ENCODE assay signal across 30 cellular contexts in genomic region chr2:222120933-222121332, GRCh38.
DNase-seq lines count a peak whose midpoint lies in the region; TF ChIP-seq lines count a peak whose summit lies in the region.
"Had no signal": no experiment of that assay in that cellular context is flagged by ENCODE, and none has a peak within 500 bp of the region (broad histone marks: within the 10 kb centered on the region; RNA-seq: fewer than 3 reads in every experiment).

No MANE protein-coding gene starts in this region.

- H3K9me3 ChIP-seq in A673 (ENCODE audit: low read depth, low read length, poor library complexity, severe bottlenecking) = no peaks in the 10 kb centered on the region
- no peaks in the 10 kb centered on the region for H3K9me3 ChIP-seq in SK-N-MC (ENCODE audit: low read depth, low read length)
- H3K9me3 ChIP-seq: A549; BE2C; BLaER1; BLaER1 treated with 17β-estradiol and CSF1 and Interleukin-3, amounts not matched to agents 10 nM and 100 nM; Caco-2 had no signal

- intact Hi-C loops in A673 (cut with micrococcal nuclease; ENCODE audit: unreplicated experiment) = loop anchor here (2.0 to 10.0 kb wide), 3 partner anchors 64 to 186 kb away; no protein-coding TSS in a partner anchor

- no peaks in the 10 kb centered on the region for H3K27me3 ChIP-seq in A673 (replicated peaks; ENCODE audit: insufficient read depth, low read depth, low read length, poor library complexity)
- H3K27me3 ChIP-seq: BLaER1; BLaER1 treated with 17β-estradiol and CSF1 and Interleukin-3, amounts not matched to agents 10 nM and 100 nM had no signal

- TF ChIP-seq CTCF in A673 (conservative IDR thresholded peaks at IDR 0.05; ENCODE audit: low read depth, low read length) (no peak), VCaP (conservative IDR thresholded peaks at IDR 0.05) (no peak)

- POLR2A ChIA-PET in A673 (lab: Charles Lee; ENCODE audit: low non-redundant PET) = no interaction called here

- H3K27ac ChIP-seq in A673 (ENCODE audit: low read depth, low read length, poor library complexity, severe bottlenecking) = no peak overlapping the region
- H3K27ac ChIP-seq in SK-N-MC = peak overlapping the region; percentile 82
- peak overlapping the region; percentile 23; the same call in 1 of the 2 replicates for H3K27ac ChIP-seq in VCaP
- no peak overlapping the region for H3K27ac ChIP-seq in substantia nigra (ENCODE audit: low read depth, low read length, poor library complexity, severe bottlenecking)
- H3K27ac ChIP-seq: 22Rv1; A549; BLaER1; BLaER1 treated with 17β-estradiol and CSF1 and Interleukin-3, amounts not matched to agents 10 nM and 100 nM; C4-2B had no signal

- H3K36me3 ChIP-seq in A673 (ENCODE audit: insufficient read depth, low read length, poor library complexity, severe bottlenecking) = no peaks in the 10 kb centered on the region
- no peaks in the 10 kb centered on the region for H3K36me3 ChIP-seq in SK-N-MC (ENCODE audit: insufficient read depth, low read length)
- H3K36me3 ChIP-seq: BE2C; BLaER1; BLaER1 treated with 17β-estradiol and CSF1 and Interleukin-3, amounts not matched to agents 10 nM and 100 nM had no signal

- H3K9ac ChIP-seq in SK-N-MC (ENCODE audit: insufficient read length) = no peak overlapping the region
- H3K9ac ChIP-seq: BLaER1; BLaER1 treated with 17β-estradiol and CSF1 and Interleukin-3, amounts not matched to agents 10 nM and 100 nM had no signal

- CTCF ChIA-PET in A673 (lab: Charles Lee) = interaction anchor here (0.7 kb wide), 1 partner anchor 65 kb away, joined by 3 read pairs; no protein-coding TSS in a partner anchor

- H3K4me1 ChIP-seq in A673 (ENCODE audit: insufficient read depth, low read length, poor library complexity, severe bottlenecking) = peaks cover 46% of the 10 kb centered on the region
- H3K4me1 ChIP-seq: A549; BE2C; BLaER1; BLaER1 treated with 17β-estradiol and CSF1 and Interleukin-3, amounts not matched to agents 10 nM and 100 nM; Caco-2 had no signal

- H3K4me3 ChIP-seq in A673 (ENCODE audit: low read depth, low read length, poor library complexity, severe bottlenecking) = no peak overlapping the region
- H3K4me3 ChIP-seq in SK-N-MC = peak overlapping the region; percentile 40
- H3K4me3 ChIP-seq: A549; BLaER1; BLaER1 treated with 17β-estradiol and CSF1 and Interleukin-3, amounts not matched to agents 10 nM and 100 nM had no signal

- DNase-seq in A673 (ENCODE audit: low spot score) = peak; percentile 82
- DNase-seq in SK-N-MC (ENCODE audit: low read depth, low spot score) = peak; percentile 91
- DNase-seq in NCI-H2029 treated with DMSO at 0.1 percent for 48 hours (lab: John Stamatoyannopoulos, UW) = no peak
- no peak for DNase-seq in 8988T
- DNase-seq in substantia nigra (lab: John Stamatoyannopoulos, UW) = no peak
- DNase-seq: ACHN; AML-193; BE2C; C1 segment of cervical spinal cord; Caco-2; Calu3; CD4-positive, alpha-beta memory T cell; CD4-positive, alpha-beta T cell; CD4-positive, CD25-positive, alpha-beta regulatory T cell; CD8-positive, alpha-beta memory T cell; CD8-positive, alpha-beta T cell; COR-L47; DMS 273 treated with DMSO at 0.1 percent for 48 hours; DMS153; DMS53; DMS79; DMS79 treated with DMSO at 0.1 percent for 48 hours; DND-41; EL had no signal

- BruUV-seq in A673 (replicated peaks; lab: Mats Ljungman, UMichigan) = no TSS peak

Comparison
In these comparisons a context has a peak if more than half of its experiments do, and no peak if none do; other contexts are left out.
1. DNase-seq: peak in A673 (single experiment) and SK-N-MC (single experiment); none in NCI-H2029 treated with DMSO at 0.1 percent for 48 hours (single experiment), 8988T (single experiment) and substantia nigra (0 of 49).
2. H3K27ac ChIP-seq: peak in SK-N-MC (single experiment) and VCaP (single experiment); none in A673 (single experiment) and substantia nigra (single experiment).